Comparison of ENCODE assay signal across 2 cellular contexts in the genomic region with DNA sequence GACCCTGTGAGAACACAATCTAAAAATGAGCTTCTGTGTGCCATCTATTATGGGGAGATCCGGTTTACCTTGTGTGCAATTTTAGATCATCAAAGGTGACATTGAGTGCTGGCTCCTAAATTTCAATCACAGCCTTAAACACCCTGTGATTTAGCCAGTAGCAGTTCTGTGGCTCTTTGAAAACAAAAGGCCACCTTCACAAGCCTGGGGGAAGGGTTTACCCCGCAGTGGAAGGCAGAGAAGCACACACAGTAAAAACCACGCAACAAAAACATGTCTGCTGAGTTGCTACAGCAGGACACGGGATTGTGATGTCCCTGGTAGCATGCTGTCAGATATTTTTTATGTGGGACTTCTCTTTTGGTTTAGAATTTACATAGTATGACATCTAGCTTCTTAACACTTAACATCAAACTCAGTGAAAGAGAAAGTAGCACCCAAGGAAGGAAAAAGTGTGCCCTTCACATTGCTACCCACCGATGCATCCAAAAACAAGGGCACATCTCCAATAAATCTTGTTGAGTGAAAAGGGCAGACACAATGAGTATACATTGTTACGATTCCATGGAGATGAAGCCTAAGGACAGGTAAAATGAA.
TF ChIP-seq lines count a peak whose summit lies in the region.

No MANE protein-coding gene starts in this region.

TF ChIP-seq in GM12878, 131 proteins besides CTCF, POLR2A, EP300 and RAD21:
- no peak for TF ChIP-seq IRF4 (IDR thresholded peaks at IDR 0.05; ENCODE audit: low read depth, low read length)
- no peak for TF ChIP-seq HDAC6 (IDR thresholded peaks at IDR 0.05; ENCODE audit: unreplicated experiment)
- TF ChIP-seq, protein P1, sequence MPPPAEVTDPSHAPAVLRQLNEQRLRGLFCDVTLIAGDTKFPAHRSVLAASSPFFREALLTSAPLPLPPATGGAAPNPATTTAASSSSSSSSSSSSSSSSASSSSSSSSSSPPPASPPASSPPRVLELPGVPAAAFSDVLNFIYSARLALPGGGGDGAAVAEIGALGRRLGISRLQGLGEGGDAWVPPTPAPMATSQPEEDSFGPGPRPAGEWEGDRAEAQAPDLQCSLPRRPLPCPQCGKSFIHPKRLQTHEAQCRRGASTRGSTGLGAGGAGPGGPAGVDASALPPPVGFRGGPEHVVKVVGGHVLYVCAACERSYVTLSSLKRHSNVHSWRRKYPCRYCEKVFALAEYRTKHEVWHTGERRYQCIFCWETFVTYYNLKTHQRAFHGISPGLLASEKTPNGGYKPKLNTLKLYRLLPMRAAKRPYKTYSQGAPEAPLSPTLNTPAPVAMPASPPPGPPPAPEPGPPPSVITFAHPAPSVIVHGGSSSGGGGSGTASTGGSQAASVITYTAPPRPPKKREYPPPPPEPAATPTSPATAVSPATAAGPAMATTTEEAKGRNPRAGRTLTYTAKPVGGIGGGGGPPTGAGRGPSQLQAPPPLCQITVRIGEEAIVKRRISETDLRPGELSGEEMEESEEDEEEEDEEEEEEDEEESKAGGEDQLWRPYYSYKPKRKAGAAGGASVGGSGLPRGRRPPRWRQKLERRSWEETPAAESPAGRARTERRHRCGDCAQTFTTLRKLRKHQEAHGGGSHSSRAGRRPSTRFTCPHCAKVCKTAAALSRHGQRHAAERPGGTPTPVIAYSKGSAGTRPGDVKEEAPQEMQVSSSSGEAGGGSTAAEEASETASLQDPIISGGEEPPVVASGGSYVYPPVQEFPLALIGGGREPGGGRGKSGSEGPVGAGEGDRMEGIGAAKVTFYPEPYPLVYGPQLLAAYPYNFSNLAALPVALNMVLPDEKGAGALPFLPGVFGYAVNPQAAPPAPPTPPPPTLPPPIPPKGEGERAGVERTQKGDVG (CRISPR knock-in tag; IDR thresholded peaks at IDR 0.05): no peak
- TF ChIP-seq, protein P2, sequence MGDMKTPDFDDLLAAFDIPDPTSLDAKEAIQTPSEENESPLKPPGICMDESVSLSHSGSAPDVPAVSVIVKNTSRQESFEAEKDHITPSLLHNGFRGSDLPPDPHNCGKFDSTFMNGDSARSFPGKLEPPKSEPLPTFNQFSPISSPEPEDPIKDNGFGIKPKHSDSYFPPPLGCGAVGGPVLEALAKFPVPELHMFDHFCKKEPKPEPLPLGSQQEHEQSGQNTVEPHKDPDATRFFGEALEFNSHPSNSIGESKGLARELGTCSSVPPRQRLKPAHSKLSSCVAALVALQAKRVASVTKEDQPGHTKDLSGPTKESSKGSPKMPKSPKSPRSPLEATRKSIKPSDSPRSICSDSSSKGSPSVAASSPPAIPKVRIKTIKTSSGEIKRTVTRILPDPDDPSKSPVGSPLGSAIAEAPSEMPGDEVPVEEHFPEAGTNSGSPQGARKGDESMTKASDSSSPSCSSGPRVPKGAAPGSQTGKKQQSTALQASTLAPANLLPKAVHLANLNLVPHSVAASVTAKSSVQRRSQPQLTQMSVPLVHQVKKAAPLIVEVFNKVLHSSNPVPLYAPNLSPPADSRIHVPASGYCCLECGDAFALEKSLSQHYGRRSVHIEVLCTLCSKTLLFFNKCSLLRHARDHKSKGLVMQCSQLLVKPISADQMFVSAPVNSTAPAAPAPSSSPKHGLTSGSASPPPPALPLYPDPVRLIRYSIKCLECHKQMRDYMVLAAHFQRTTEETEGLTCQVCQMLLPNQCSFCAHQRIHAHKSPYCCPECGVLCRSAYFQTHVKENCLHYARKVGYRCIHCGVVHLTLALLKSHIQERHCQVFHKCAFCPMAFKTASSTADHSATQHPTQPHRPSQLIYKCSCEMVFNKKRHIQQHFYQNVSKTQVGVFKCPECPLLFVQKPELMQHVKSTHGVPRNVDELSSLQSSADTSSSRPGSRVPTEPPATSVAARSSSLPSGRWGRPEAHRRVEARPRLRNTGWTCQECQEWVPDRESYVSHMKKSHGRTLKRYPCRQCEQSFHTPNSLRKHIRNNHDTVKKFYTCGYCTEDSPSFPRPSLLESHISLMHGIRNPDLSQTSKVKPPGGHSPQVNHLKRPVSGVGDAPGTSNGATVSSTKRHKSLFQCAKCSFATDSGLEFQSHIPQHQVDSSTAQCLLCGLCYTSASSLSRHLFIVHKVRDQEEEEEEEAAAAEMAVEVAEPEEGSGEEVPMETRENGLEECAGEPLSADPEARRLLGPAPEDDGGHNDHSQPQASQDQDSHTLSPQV (IDR thresholded peaks at IDR 0.05): no peak
- TF ChIP-seq, protein P3, sequence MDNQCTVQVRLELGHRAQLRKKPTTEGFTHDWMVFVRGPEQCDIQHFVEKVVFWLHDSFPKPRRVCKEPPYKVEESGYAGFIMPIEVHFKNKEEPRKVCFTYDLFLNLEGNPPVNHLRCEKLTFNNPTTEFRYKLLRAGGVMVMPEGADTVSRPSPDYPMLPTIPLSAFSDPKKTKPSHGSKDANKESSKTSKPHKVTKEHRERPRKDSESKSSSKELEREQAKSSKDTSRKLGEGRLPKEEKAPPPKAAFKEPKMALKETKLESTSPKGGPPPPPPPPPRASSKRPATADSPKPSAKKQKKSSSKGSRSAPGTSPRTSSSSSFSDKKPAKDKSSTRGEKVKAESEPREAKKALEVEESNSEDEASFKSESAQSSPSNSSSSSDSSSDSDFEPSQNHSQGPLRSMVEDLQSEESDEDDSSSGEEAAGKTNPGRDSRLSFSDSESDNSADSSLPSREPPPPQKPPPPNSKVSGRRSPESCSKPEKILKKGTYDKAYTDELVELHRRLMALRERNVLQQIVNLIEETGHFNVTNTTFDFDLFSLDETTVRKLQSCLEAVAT (IDR thresholded peaks at IDR 0.05): no peak

TF ChIP-seq in GM12891, 5 proteins besides CTCF, POLR2A, EP300 and RAD21:
- TF ChIP-seq POU2F2 (IDR thresholded peaks at IDR 0.05; ENCODE audit: low read depth, low read length): no peak
- TF ChIP-seq PAX5 (IDR thresholded peaks at IDR 0.05; ENCODE audit: insufficient read depth, low read length, severe bottlenecking): no peak
- no peak for TF ChIP-seq POLR2AphosphoS5 (IDR thresholded peaks at IDR 0.05; ENCODE audit: low read depth, low read length)
- TF ChIP-seq SPI1 (IDR thresholded peaks at IDR 0.05; ENCODE audit: low read depth, low read length): no peak
- TF ChIP-seq TAF1 (IDR thresholded peaks at IDR 0.05; ENCODE audit: low read depth, low read length): no peak
